In genomic region chr3:182533394-182533793, GRCh38 we compare ENCODE assay signal across 14 cellular contexts.
A peak's percentile ranks its signal among the peaks of the same experiment; 100 is the strongest.
DNase-seq lines count a peak whose midpoint lies in the region; ATAC-seq and TF ChIP-seq lines count a peak whose summit lies in the region.
"Had no signal": no experiment of that assay in that cellular context is flagged by ENCODE, and none has a peak within 500 bp of the region (broad histone marks: within the 10 kb centered on the region; RNA-seq: fewer than 3 reads in every experiment).

No MANE protein-coding gene starts in this region.

- intact Hi-C loops in Calu3 (cut with micrococcal nuclease; ENCODE audit: unreplicated experiment) = no loop called here

- BruUV-seq in Calu3 (replicated peaks; lab: Mats Ljungman, UMichigan) = no TSS peak

- DNase-seq in Calu3 (peak; percentile 75), HK-2 (ENCODE audit: unreplicated experiment) (peak; percentile 2), NCI-H2171 treated with DMSO at 0.1 percent for 48 hours (lab: John Stamatoyannopoulos, UW) (peak; percentile 69), dermis microvascular lymphatic vessel endothelial cell (ENCODE audit: low read depth in 2 of 2) (peak; percentile 5 to 6), NOMO-1 treated with dmso at 0.1 percent for 144 hours (lab: John Stamatoyannopoulos, UW; ENCODE audit: unreplicated experiment) (no peak)
- DNase-seq in activated naive CD4-positive, alpha-beta T cell treated with anti-CD3 and anti-CD28 coated beads, Interleukin-2, amount 50 U/mL, for 72 hours (ENCODE audit: low spot score in 2 of 2) = no peak
- no peak for DNase-seq in activated effector memory CD4-positive, alpha-beta T cell treated with Interleukin-2 at 50 U/mL for 16 hours
- DNase-seq: activated naive CD4-positive, alpha-beta T cell treated with anti-CD3 and anti-CD28 coated beads for 36 hours; effector memory CD4-positive, alpha-beta T cell; foreskin fibroblast; H7; mesendoderm had no signal

- no peak for ATAC-seq in activated naive CD4-positive, alpha-beta T cell treated with anti-CD3 and anti-CD28 coated beads, Interleukin-2, amount 50 U/mL, for 72 hours
- ATAC-seq in GM19351 (IDR thresholded peaks at IDR 0.05; ENCODE audit: unreplicated experiment) = no peak

- H3K4me1 Mint-ChIP-seq in Calu3 (ENCODE audit: low read depth, unreplicated experiment) = peaks cover 20% of the 10 kb centered on the region
- H3K4me1 Mint-ChIP-seq: CD14-positive monocyte had no signal

- H3K4me3 Mint-ChIP-seq in Calu3 (ENCODE audit: low read depth, unreplicated experiment) = no peak overlapping the region
- H3K4me3 Mint-ChIP-seq: activated naive CD4-positive, alpha-beta T cell treated with anti-CD3 and anti-CD28 coated beads for 36 hours; CD14-positive monocyte had no signal

- H3K36me3 Mint-ChIP-seq in Calu3 (ENCODE audit: insufficient read depth, unreplicated experiment) = peaks cover 6% of the 10 kb centered on the region
- no peaks in the 10 kb centered on the region for H3K36me3 Mint-ChIP-seq in activated naive CD4-positive, alpha-beta T cell treated with anti-CD3 and anti-CD28 coated beads, Interleukin-2, amount 50 U/mL, for 72 hours
- H3K36me3 Mint-ChIP-seq: CD14-positive monocyte had no signal

- no peaks in the 10 kb centered on the region for H3K9me3 Mint-ChIP-seq in Calu3 (ENCODE audit: low read depth, unreplicated experiment)
- H3K9me3 Mint-ChIP-seq in activated naive CD4-positive, alpha-beta T cell treated with anti-CD3 and anti-CD28 coated beads, Interleukin-2, amount 50 U/mL, for 72 hours = peaks cover 0 to 4% of the 10 kb centered on the region in 2 donors

- H3K27ac Mint-ChIP-seq in Calu3 (ENCODE audit: unreplicated experiment) = peak overlapping the region; percentile 40
- H3K27ac Mint-ChIP-seq in activated naive CD4-positive, alpha-beta T cell treated with anti-CD3 and anti-CD28 coated beads, Interleukin-2, amount 50 U/mL, for 72 hours = peak overlapping the region in 1 of 2 donors; percentile 15
- H3K27ac Mint-ChIP-seq: activated naive CD4-positive, alpha-beta T cell treated with anti-CD3 and anti-CD28 coated beads for 36 hours; CD14-positive monocyte had no signal

- no peaks in the 10 kb centered on the region for H3K27me3 Mint-ChIP-seq in Calu3 (ENCODE audit: unreplicated experiment)

- CTCF ChIA-PET in Calu3 (lab: Charles Lee) = no interaction called here

- no peak for TF ChIP-seq CTCF in Calu3 (IDR thresholded peaks at IDR 0.05; ENCODE audit: unreplicated experiment)

Comparison
In these comparisons a context has a peak if more than half of its experiments do, and no peak if none do; other contexts are left out.
1. DNase-seq: peak in Calu3 (single experiment), HK-2 (single experiment), NCI-H2171 treated with DMSO at 0.1 percent for 48 hours (single experiment) and dermis microvascular lymphatic vessel endothelial cell (2 of 2); none in activated naive CD4-positive, alpha-beta T cell treated with anti-CD3 and anti-CD28 coated beads, Interleukin-2, amount 50 U/mL, for 72 hours (0 of 2), NOMO-1 treated with dmso at 0.1 percent for 144 hours (single experiment) and activated effector memory CD4-positive, alpha-beta T cell treated with Interleukin-2 at 50 U/mL for 16 hours (single experiment).